ENCODE assay signal across 10 cellular contexts in genomic region chr10:133441356-133441755, GRCh38. TPM values are rescaled to one million over a fixed set of nuclear protein-coding genes. Genes with fewer than 3 reads are reported as not detected.
"Had no signal": no experiment of that assay in that cellular context is flagged by ENCODE, and none has a peak within 500 bp of the region (broad histone marks: within the 10 kb centered on the region; RNA-seq: fewer than 3 reads in every experiment).

No MANE protein-coding gene starts in this region.

RNA-seq across cellular contexts. Expression of gene SCART1, which starts 12.4 kb away (rescaled TPM):
- polyA plus RNA-seq: IgD-negative memory B cell had no signal

RNA-seq across cellular contexts. Expression of gene SPRN, which starts 16.9 kb away (rescaled TPM):
- total RNA-seq: activated CD4-positive, alpha-beta memory T cell treated with anti-CD3 and anti-CD28 coated beads, Interleukin-2, amount 10 ng/mL, durations not matched to agents 7 days and 5 days; activated CD8-positive, alpha-beta memory T cell treated with anti-CD3 and anti-CD28 coated beads for 36 hours; activated T-cell treated with anti-CD3 and anti-CD28 coated beads, Interleukin-2, amount 50 U/mL, for 72 hours; activated T-helper 2 cell treated with anti-CD3 and anti-CD28 coated beads, Interferon-gamma antibody, Interleukin-2, Interleukin-4, amounts not matched to agents 10 μg/mL and 5 μg/mL and 100 μg/mL, durations not matched to agents 14 hours and 24 hours and 36 hours; bronchial epithelial cell; NCI-H460; PC-3; SK-MEL-5; T-helper 2 cell treated with Interferon-gamma antibody and Interleukin-4, amounts not matched to agents 100 ng/mL and 5 ng/mL, for 36 hours had no signal
